8 cellular contexts compared by ENCODE assay signal in the genomic region with DNA sequence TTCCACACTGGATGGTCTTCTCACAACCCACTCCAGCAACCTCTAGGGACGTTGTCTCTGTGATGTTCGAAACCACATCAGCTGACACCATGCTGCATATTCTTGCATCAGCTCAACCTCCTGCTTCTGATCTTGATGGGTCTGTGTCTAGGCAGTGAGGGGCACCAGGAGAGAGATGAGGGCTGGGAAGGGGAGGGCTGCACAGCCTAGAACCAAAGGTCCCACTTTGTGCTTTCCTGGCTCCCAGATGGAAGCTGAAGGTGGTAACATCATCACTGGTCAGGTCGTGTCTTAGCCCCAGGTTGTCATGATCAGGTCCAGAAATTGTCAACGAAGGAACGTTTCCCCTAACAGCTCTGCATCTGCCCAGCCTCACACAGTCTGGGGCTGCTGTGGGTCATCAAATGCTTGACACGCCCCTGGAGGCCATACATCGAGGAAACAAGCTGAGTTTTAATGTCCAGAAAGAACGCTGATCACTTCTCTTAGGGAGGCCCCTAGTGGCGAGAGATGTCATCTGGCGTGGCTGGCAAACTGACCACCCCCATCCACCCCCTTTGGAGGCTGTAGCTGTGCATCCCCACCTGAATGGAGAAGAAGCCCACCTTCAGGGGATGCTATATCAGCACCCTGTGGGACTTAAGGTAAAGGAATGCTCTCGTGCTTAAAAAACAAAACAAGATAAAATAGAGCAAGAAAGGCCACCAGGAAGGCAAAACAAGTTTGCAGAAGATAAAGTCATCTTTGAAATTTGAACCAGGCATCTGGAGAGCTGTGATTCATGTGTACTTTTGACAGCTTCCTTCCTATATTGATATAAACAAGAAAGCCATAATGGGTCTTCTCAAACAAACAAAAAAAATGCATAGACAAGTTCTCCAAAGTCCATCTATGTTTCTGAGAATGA. TPM values are rescaled to one million over a fixed set of nuclear protein-coding genes. Genes with fewer than 3 reads are reported as not detected.
DNase-seq lines count a peak whose midpoint lies in the region; ATAC-seq lines count a peak whose summit lies in the region.

No MANE protein-coding gene starts in this region.

- peaks cover 51% of the 10 kb centered on the region for H3K4me1 Mint-ChIP-seq in activated T-helper 1 cell treated with anti-CD3 and anti-CD28 coated beads, Interleukin-12 subunit alpha, Interleukin-12 subunit beta, Interleukin-2, Interleukin-4 antibody, amounts not matched to agents 30 ng/mL and 10 ng/mL and 1 ng/mL, durations not matched to agents 14 hours and 24 hours and 36 hours (ENCODE audit: low read depth)

- ATAC-seq in GM18907 (IDR thresholded peaks at IDR 0.05; ENCODE audit: unreplicated experiment) (peak; percentile 82), HG03159 (IDR thresholded peaks at IDR 0.05; ENCODE audit: unreplicated experiment) (peak; percentile 80), Right ventricle myocardium inferior (peak; percentile 84)

- peak overlapping the region; percentile 49 for H3K4me3 Mint-ChIP-seq in activated T-helper 1 cell treated with anti-CD3 and anti-CD28 coated beads, Interleukin-12 subunit alpha, Interleukin-12 subunit beta, Interleukin-2, Interleukin-4 antibody, amounts not matched to agents 30 ng/mL and 10 ng/mL and 1 ng/mL, durations not matched to agents 14 hours and 24 hours and 36 hours

- H3K27ac Mint-ChIP-seq in activated T-helper 1 cell treated with anti-CD3 and anti-CD28 coated beads, Interleukin-12 subunit alpha, Interleukin-12 subunit beta, Interleukin-2, Interleukin-4 antibody, amounts not matched to agents 30 ng/mL and 10 ng/mL and 1 ng/mL, durations not matched to agents 14 hours and 24 hours and 36 hours: peak overlapping the region; percentile 85

- peaks cover 8% of the 10 kb centered on the region for H3K36me3 Mint-ChIP-seq in activated T-helper 1 cell treated with anti-CD3 and anti-CD28 coated beads, Interleukin-12 subunit alpha, Interleukin-12 subunit beta, Interleukin-2, Interleukin-4 antibody, amounts not matched to agents 30 ng/mL and 10 ng/mL and 1 ng/mL, durations not matched to agents 14 hours and 24 hours and 36 hours (ENCODE audit: low read depth)

- peaks cover 7% of the 10 kb centered on the region for H3K9me3 Mint-ChIP-seq in activated T-helper 1 cell treated with anti-CD3 and anti-CD28 coated beads, Interleukin-12 subunit alpha, Interleukin-12 subunit beta, Interleukin-2, Interleukin-4 antibody, amounts not matched to agents 30 ng/mL and 10 ng/mL and 1 ng/mL, durations not matched to agents 14 hours and 24 hours and 36 hours

- intact Hi-C loops in activated T-helper 1 cell treated with anti-CD3 and anti-CD28 coated beads, Interleukin-12 subunit alpha, Interleukin-12 subunit beta, Interleukin-2, Interleukin-4 antibody, amounts not matched to agents 30 ng/mL and 10 ng/mL and 1 ng/mL, durations not matched to agents 14 hours and 24 hours and 36 hours (cut with micrococcal nuclease): loop anchor here (2.0 kb wide), 1 partner anchor 136 kb away; no protein-coding TSS in a partner anchor
- intact Hi-C loops in Right ventricle myocardium inferior (cut with DNase I): loop anchor here (2.0 to 10.0 kb wide), 3 partner anchors 47 to 224 kb away; no protein-coding TSS in a partner anchor

- H3K27me3 Mint-ChIP-seq in activated T-helper 1 cell treated with anti-CD3 and anti-CD28 coated beads, Interleukin-12 subunit alpha, Interleukin-12 subunit beta, Interleukin-2, Interleukin-4 antibody, amounts not matched to agents 30 ng/mL and 10 ng/mL and 1 ng/mL, durations not matched to agents 14 hours and 24 hours and 36 hours (ENCODE audit: insufficient read depth): no peaks in the 10 kb centered on the region

- DNase-seq in CMK (ENCODE audit: low read depth): peak; percentile 31
- DNase-seq in NCI-H748 (lab: John Stamatoyannopoulos, UW; ENCODE audit: unreplicated experiment): peak; percentile 84
- DNase-seq in activated T-helper 1 cell treated with anti-CD3 and anti-CD28 coated beads, Interleukin-12 subunit alpha, Interleukin-12 subunit beta, Interleukin-2, Interleukin-4 antibody, amounts not matched to agents 30 ng/mL and 10 ng/mL and 1 ng/mL, durations not matched to agents 14 hours and 24 hours and 36 hours (ENCODE audit: low spot score): peak; percentile 9
- DNase-seq in Right ventricle myocardium inferior (ENCODE audit: missing footprints): peak; percentile 79
- peak; percentile 12 for DNase-seq in putamen (ENCODE audit: low spot score)
- no peak for DNase-seq in NCI-H1436 (lab: John Stamatoyannopoulos, UW)

RNA-seq across cellular contexts. Expression of gene WIPI1, which starts 58.3 kb away (rescaled TPM):
- total RNA-seq in activated T-helper 1 cell treated with anti-CD3 and anti-CD28 coated beads, Interleukin-12 subunit alpha, Interleukin-12 subunit beta, Interleukin-2, Interleukin-4 antibody, amounts not matched to agents 30 ng/mL and 10 ng/mL and 1 ng/mL, durations not matched to agents 14 hours and 24 hours and 36 hours: 11.5 and 13.1 TPM in 2 replicates
- total RNA-seq in Right ventricle myocardium inferior: 62.8 TPM
